ENCODE assay signal across 15 cellular contexts in genomic region chr9:110555551-110555950, GRCh38. TPM values are rescaled to one million over a fixed set of nuclear protein-coding genes. Genes with fewer than 3 reads are reported as not detected.
DNase-seq lines count a peak whose midpoint lies in the region; ATAC-seq and TF ChIP-seq lines count a peak whose summit lies in the region.
"Had no signal": no experiment of that assay in that cellular context is flagged by ENCODE, and none has a peak within 500 bp of the region (broad histone marks: within the 10 kb centered on the region; RNA-seq: fewer than 3 reads in every experiment).

No MANE protein-coding gene starts in this region.

- H2AK5ac ChIP-seq in mesenchymal stem cell (ENCODE audit: low read length, severe bottlenecking), result no peak overlapping the region

- no peaks in the 10 kb centered on the region; the same call in 1 of the 2 replicates for H3K9me2 ChIP-seq in PC-9 (ENCODE audit: insufficient read depth)
- H3K9me2 ChIP-seq in PC-3 (replicated peaks; ENCODE audit: low read length), result no peaks in the 10 kb centered on the region

- H3K4me3 ChIP-seq in PC-9 (0 out of 2 replicates have a peak overlapping the region, but pooled peaks have one; percentile 10), esophagus squamous epithelium (no peak overlapping the region), mesenchymal stem cell (ENCODE audit: insufficient read depth in 1 of 2, low read depth in 1 of 2, low read length in 2 of 2) (peak overlapping the region in 1 of 2 experiments; percentile 56), thoracic aorta (peak overlapping the region; percentile 41), testis (no peak overlapping the region), PC-3 (ENCODE audit: low read length) (no peak overlapping the region)
- H3K4me3 ChIP-seq: BLaER1 treated with 17β-estradiol and CSF1 and Interleukin-3, amounts not matched to agents 10 nM and 100 nM had no signal

- no peak overlapping the region for H4K8ac ChIP-seq in mesenchymal stem cell (ENCODE audit: low read length)

- H2BK15ac ChIP-seq in mesenchymal stem cell (ENCODE audit: low read depth, poor library complexity, severe bottlenecking), result no peak overlapping the region

- POLR2A ChIA-PET in PC-9 (lab: Charles Lee; ENCODE audit: unreplicated experiment), result interaction anchor here (0.7 kb wide), 1 partner anchor 835 kb away, joined by 3 read pairs; no protein-coding TSS in a partner anchor
- POLR2A ChIA-PET in PC-3 (lab: Charles Lee; ENCODE audit: unreplicated experiment), result interaction anchor here (0.6 to 0.7 kb wide), 2 partner anchors 16 to 105 kb away, joined by 3 to 5 read pairs; no protein-coding TSS in a partner anchor

- BruUV-seq in PC-9 (replicated peaks; lab: Mats Ljungman, UMichigan) (no TSS peak), PC-3 (replicated peaks; lab: Mats Ljungman, UMichigan) (no TSS peak)

- peak; percentile 80 for ATAC-seq in thoracic aorta (ENCODE audit: insufficient number of reproducible peaks, low FRiP score, low read depth)
- ATAC-seq in PC-3, result no peak

- 18 to 21% methylated on average over 3 of the region's 3 CpGs for WGBS in esophagus squamous epithelium, 2 donors
- WGBS in mesenchymal stem cell, result no CpG with 5 or more reads among the region's 3 CpGs
- 29 to 37% methylated on average over 3 of the region's 3 CpGs for WGBS in testis, 2 donors

- H3K4me2 ChIP-seq in PC-9, result peak overlapping the region; percentile 52
- H3K4me2 ChIP-seq in mesenchymal stem cell (ENCODE audit: low read length, poor library complexity, severe bottlenecking), result no peak overlapping the region
- H3K4me2 ChIP-seq in PC-3 (ENCODE audit: low read length), result no peak overlapping the region
- H3K4me2 ChIP-seq: BLaER1 treated with 17β-estradiol and CSF1 and Interleukin-3, amounts not matched to agents 10 nM and 100 nM had no signal

- no peak overlapping the region for H3K18ac ChIP-seq in mesenchymal stem cell (ENCODE audit: low read depth in 1 of 2, low read length in 2 of 2)

- H3K4ac ChIP-seq in mesenchymal stem cell (ENCODE audit: low read depth in 1 of 2, low read length in 2 of 2), result no peak overlapping the region

- no peaks in the 10 kb centered on the region for H3K36me3 ChIP-seq in PC-9 (ENCODE audit: low read depth)
- no peaks in the 10 kb centered on the region for H3K36me3 ChIP-seq in esophagus squamous epithelium
- peaks cover 0 to 5% of the 10 kb centered on the region in 2 experiments for H3K36me3 ChIP-seq in mesenchymal stem cell (ENCODE audit: control insufficient read depth in 1 of 2, insufficient read depth in 2 of 2, low read depth in 1 of 2, low read length in 2 of 2)
- no peaks in the 10 kb centered on the region for H3K36me3 ChIP-seq in thoracic aorta
- no peaks in the 10 kb centered on the region for H3K36me3 ChIP-seq in testis (ENCODE audit: low read depth, missing control alignments)
- no peaks in the 10 kb centered on the region for H3K36me3 ChIP-seq in PC-3 (ENCODE audit: low read depth, low read length)
- H3K36me3 ChIP-seq: BLaER1 treated with 17β-estradiol and CSF1 and Interleukin-3, amounts not matched to agents 10 nM and 100 nM had no signal

- no peak overlapping the region for H2BK12ac ChIP-seq in mesenchymal stem cell (ENCODE audit: low read length in 2 of 2)

- H2AFZ ChIP-seq in PC-9 (no peak overlapping the region), mesenchymal stem cell (ENCODE audit: low read depth, low read length) (no peak overlapping the region), PC-3 (ENCODE audit: low read length) (no peak overlapping the region)

- H3F3A ChIP-seq in PC-9 (ENCODE audit: insufficient read depth, low read depth) (peaks cover 8% of the 10 kb centered on the region; the same call in 1 of the 2 replicates), PC-3 (ENCODE audit: low read length, unreplicated experiment) (no peaks in the 10 kb centered on the region)

- no peak overlapping the region for H3K14ac ChIP-seq in mesenchymal stem cell (ENCODE audit: low read length in 2 of 2)

- H3K27ac ChIP-seq in PC-9 (peak overlapping the region; percentile 29), esophagus squamous epithelium (peak overlapping the region in 3 of 4 donors; percentile 37 to 61 (median 56)), mesenchymal stem cell (ENCODE audit: low read length, poor library complexity, severe bottlenecking) (peak overlapping the region; percentile 29), thoracic aorta (peak overlapping the region; percentile 59 to 69), testis (no peak overlapping the region), PC-3 (ENCODE audit: low read length) (no peak overlapping the region)
- H3K27ac ChIP-seq: BLaER1 treated with 17β-estradiol and CSF1 and Interleukin-3, amounts not matched to agents 10 nM and 100 nM had no signal

- DNase-seq in PC-9, result no peak
- no peak for DNase-seq in esophagus squamous epithelium (lab: John Stamatoyannopoulos, UW)
- no peak for DNase-seq in mesenchymal stem cell
- DNase-seq in thoracic aorta (ENCODE audit: low spot score), result no peak
- no peak for DNase-seq in activated naive CD4-positive, alpha-beta T cell treated with anti-CD3 and anti-CD28 coated beads, Interleukin-2, amount 50 U/mL, for 16 hours
- no peak for DNase-seq in testis
- no peak for DNase-seq in PC-3
- no peak for DNase-seq in stimulated activated CD4-positive, alpha-beta T cell treated with anti-CD3 and anti-CD28 coated beads, Interleukin-1b, Interleukin-23, amount 100 ng/mL, for 48 hours
- DNase-seq: activated gamma-delta T cell treated with Interleukin-2 at 50 U/mL for 16 hours; glutamatergic neuron; naive B cell; NCI-H187 treated with DMSO at 0.1 percent for 48 hours; stimulated activated CD4-positive, alpha-beta T cell treated with anti-CD3 and anti-CD28 coated beads, Interleukin-4, amount 100 ng/mL, for 24 hours had no signal

- H3K4me1 ChIP-seq in PC-9 (replicated peaks; ENCODE audit: insufficient read depth), result peaks cover 17% of the 10 kb centered on the region
- peaks cover 0 to 9% (median 3%) of the 10 kb centered on the region in 3 donors for H3K4me1 ChIP-seq in esophagus squamous epithelium
- no peaks in the 10 kb centered on the region for H3K4me1 ChIP-seq in mesenchymal stem cell (ENCODE audit: control insufficient read depth, insufficient read depth, low read depth, low read length)
- peaks cover 26 to 37% of the 10 kb centered on the region in 2 donors for H3K4me1 ChIP-seq in thoracic aorta (ENCODE audit: control insufficient read depth in 1 of 2, low read depth in 2 of 2)
- no peaks in the 10 kb centered on the region for H3K4me1 ChIP-seq in testis
- H3K4me1 ChIP-seq in PC-3 (ENCODE audit: insufficient read depth, low read length), result no peaks in the 10 kb centered on the region
- H3K4me1 ChIP-seq: BLaER1 treated with 17β-estradiol and CSF1 and Interleukin-3, amounts not matched to agents 10 nM and 100 nM had no signal

- H3K79me2 ChIP-seq in PC-9 (ENCODE audit: low read depth), result no peaks in the 10 kb centered on the region
- no peaks in the 10 kb centered on the region for H3K79me2 ChIP-seq in PC-3 (ENCODE audit: low read length)

- intact Hi-C loops in PC-9 (cut with micrococcal nuclease; ENCODE audit: unreplicated experiment) (no loop called here), esophagus squamous epithelium (cut with DNase I) (no loop called here), testis (cut with DNase I; ENCODE audit: low total_unique reads) (no loop called here), PC-3 (cut with micrococcal nuclease) (no loop called here)

- H3K27me3 ChIP-seq in PC-9 (ENCODE audit: insufficient read depth, low read depth) (no peaks in the 10 kb centered on the region), esophagus squamous epithelium (no peaks in the 10 kb centered on the region), mesenchymal stem cell (ENCODE audit: control insufficient read depth in 1 of 2, insufficient read depth in 1 of 2, low read length in 2 of 2) (no peaks in the 10 kb centered on the region), thoracic aorta (replicated peaks; ENCODE audit: insufficient read depth) (no peaks in the 10 kb centered on the region), testis (no peaks in the 10 kb centered on the region), PC-3 (ENCODE audit: low read length) (no peaks in the 10 kb centered on the region)
- H3K27me3 ChIP-seq: BLaER1 treated with 17β-estradiol and CSF1 and Interleukin-3, amounts not matched to agents 10 nM and 100 nM had no signal

- TF ChIP-seq POLR2A in esophagus squamous epithelium (IDR thresholded peaks at IDR 0.05) (no peak), testis (IDR thresholded peaks at IDR 0.05) (no peak)

- CTCF ChIA-PET in PC-9 (lab: Charles Lee) (no interaction called here), PC-3 (lab: Charles Lee) (no interaction called here)

- H3K9ac ChIP-seq in mesenchymal stem cell (ENCODE audit: low read length) (peak overlapping the region; percentile 64), PC-3 (ENCODE audit: low read length) (no peak overlapping the region)
- H3K9ac ChIP-seq: BLaER1 treated with 17β-estradiol and CSF1 and Interleukin-3, amounts not matched to agents 10 nM and 100 nM had no signal

- H3K9me3 ChIP-seq in PC-9 (ENCODE audit: insufficient read depth, low read depth) (no peaks in the 10 kb centered on the region), esophagus squamous epithelium (no peaks in the 10 kb centered on the region), mesenchymal stem cell (ENCODE audit: control insufficient read depth, low read length) (no peaks in the 10 kb centered on the region), thoracic aorta (no peaks in the 10 kb centered on the region), testis (no peaks in the 10 kb centered on the region), PC-3 (ENCODE audit: low read length) (no peaks in the 10 kb centered on the region)
- H3K9me3 ChIP-seq: BLaER1 treated with 17β-estradiol and CSF1 and Interleukin-3, amounts not matched to agents 10 nM and 100 nM had no signal

- no peak overlapping the region for H2BK120ac ChIP-seq in mesenchymal stem cell (ENCODE audit: low read depth, low read length)

- no peaks in the 10 kb centered on the region for H4K20me1 ChIP-seq in PC-9 (ENCODE audit: insufficient read depth)
- H4K20me1 ChIP-seq in PC-3 (ENCODE audit: low read length), result no peaks in the 10 kb centered on the region
- H4K20me1 ChIP-seq: BLaER1 treated with 17β-estradiol and CSF1 and Interleukin-3, amounts not matched to agents 10 nM and 100 nM had no signal

- TF ChIP-seq CTCF in PC-9 (conservative IDR thresholded peaks at IDR 0.05), result no peak
- no peak for TF ChIP-seq CTCF in esophagus squamous epithelium (IDR thresholded peaks at IDR 0.05)
- no peak for TF ChIP-seq CTCF in thoracic aorta (IDR thresholded peaks at IDR 0.05)
- no peak for TF ChIP-seq CTCF in testis (IDR thresholded peaks at IDR 0.05)
- no peak for TF ChIP-seq CTCF in PC-3 (conservative IDR thresholded peaks at IDR 0.05; ENCODE audit: low read depth, low read length)

- no peak overlapping the region for H2BK5ac ChIP-seq in mesenchymal stem cell (ENCODE audit: low read depth, low read length, poor library complexity, severe bottlenecking)

- H4K91ac ChIP-seq in mesenchymal stem cell (ENCODE audit: low read length), result no peak overlapping the region

- no peak overlapping the region for H3K23ac ChIP-seq in mesenchymal stem cell (ENCODE audit: low read length in 2 of 2)

- H3K79me1 ChIP-seq in mesenchymal stem cell (replicated peaks; ENCODE audit: low read length, poor library complexity, severe bottlenecking), result no peaks in the 10 kb centered on the region

RNA-seq across cellular contexts. Expression of gene SVEP1, which starts 24.0 kb away (rescaled TPM):
- 2.9 and 3.3 TPM in 2 replicates for total RNA-seq in PC-9 (2021)
- 10 to 100 TPM in 2 of 4 donors, 1 to 10 TPM in 1, under 1 TPM in 1; 0.99 to 31.7 (median 7.9) TPM for total RNA-seq in esophagus squamous epithelium
- 17.6 TPM for polyA plus RNA-seq in mesenchymal stem cell (2013, experiment 1 of 2)
- 16.0 TPM for polyA plus RNA-seq in mesenchymal stem cell (2013, experiment 2 of 2)
- total RNA-seq in thoracic aorta, result 10 to 100 TPM; 32.0 to 53.6 TPM
- 1 to 10 TPM; 4.6 to 6.9 TPM for total RNA-seq in testis
- polyA plus RNA-seq in testis (ENCODE audit: insufficient read depth, low read depth, low replicate concordance), result 7.9 TPM
- total RNA-seq in PC-3 (2014; rRNA removed), result 0.04 and 0.17 TPM in 2 replicates
- total RNA-seq: T-helper 1 cell treated with Interleukin-12 subunit alpha and Interleukin-12 subunit beta and Interleukin-4 antibody, amounts not matched to agents 30 ng/mL and 1 ng/mL, for 36 hours had no signal

Comparison
In these comparisons a context has a peak if more than half of its experiments do, and no peak if none do; other contexts are left out.
1. H3K27ac ChIP-seq: peak in PC-9 (single experiment), esophagus squamous epithelium (3 of 4), mesenchymal stem cell (single experiment) and thoracic aorta (2 of 2); none in testis (0 of 2) and PC-3 (single experiment).
2. H3K4me3 ChIP-seq: peak in PC-9 (single experiment) and thoracic aorta (single experiment); none in esophagus squamous epithelium (0 of 4), testis (0 of 2) and PC-3 (single experiment).